In genomic region chr22:36901411-36902142, GRCh38 we compare ENCODE assay signal across 1 cellular context.
TF ChIP-seq lines count a peak whose summit lies in the region.

No MANE protein-coding gene starts in this region.

TF ChIP-seq in H1, 55 proteins besides CTCF, POLR2A, EP300 and RAD21 (continued from another document):
- TF ChIP-seq E2F6 (IDR thresholded peaks at IDR 0.05) (no peak), FOSL1 (IDR thresholded peaks at IDR 0.05; ENCODE audit: insufficient read depth, low read depth, low read length) (no peak), ATF2 (IDR thresholded peaks at IDR 0.05; ENCODE audit: low read length) (no peak), BRCA1 (IDR thresholded peaks at IDR 0.05; ENCODE audit: low read depth, low read length) (no peak), JUN (IDR thresholded peaks at IDR 0.05; ENCODE audit: low read depth, low read length) (no peak), KDM4A (IDR thresholded peaks at IDR 0.05; ENCODE audit: low read depth, low read length, severe bottlenecking) (no peak), SRF (IDR thresholded peaks at IDR 0.05; ENCODE audit: low read depth, low read length) (no peak), RFX5 (IDR thresholded peaks at IDR 0.05; ENCODE audit: borderline replicate concordance, low read depth, low read length) (no peak), EZH2 (IDR thresholded peaks at IDR 0.05; ENCODE audit: low read depth, low read length, severe bottlenecking) (no peak), MAFK (IDR thresholded peaks at IDR 0.05; ENCODE audit: low read depth, low read length) (no peak), CHD2 (IDR thresholded peaks at IDR 0.05; ENCODE audit: low read length) (no peak), SIRT6 (IDR thresholded peaks at IDR 0.05; ENCODE audit: low read length) (no peak), SIN3A (conservative IDR thresholded peaks at IDR 0.05 in 1 of 2, IDR thresholded peaks at IDR 0.05 in 1 of 2; ENCODE audit: low read depth in 1 of 2, low read length in 2 of 2) (no peak)
- TF ChIP-seq, protein P1, sequence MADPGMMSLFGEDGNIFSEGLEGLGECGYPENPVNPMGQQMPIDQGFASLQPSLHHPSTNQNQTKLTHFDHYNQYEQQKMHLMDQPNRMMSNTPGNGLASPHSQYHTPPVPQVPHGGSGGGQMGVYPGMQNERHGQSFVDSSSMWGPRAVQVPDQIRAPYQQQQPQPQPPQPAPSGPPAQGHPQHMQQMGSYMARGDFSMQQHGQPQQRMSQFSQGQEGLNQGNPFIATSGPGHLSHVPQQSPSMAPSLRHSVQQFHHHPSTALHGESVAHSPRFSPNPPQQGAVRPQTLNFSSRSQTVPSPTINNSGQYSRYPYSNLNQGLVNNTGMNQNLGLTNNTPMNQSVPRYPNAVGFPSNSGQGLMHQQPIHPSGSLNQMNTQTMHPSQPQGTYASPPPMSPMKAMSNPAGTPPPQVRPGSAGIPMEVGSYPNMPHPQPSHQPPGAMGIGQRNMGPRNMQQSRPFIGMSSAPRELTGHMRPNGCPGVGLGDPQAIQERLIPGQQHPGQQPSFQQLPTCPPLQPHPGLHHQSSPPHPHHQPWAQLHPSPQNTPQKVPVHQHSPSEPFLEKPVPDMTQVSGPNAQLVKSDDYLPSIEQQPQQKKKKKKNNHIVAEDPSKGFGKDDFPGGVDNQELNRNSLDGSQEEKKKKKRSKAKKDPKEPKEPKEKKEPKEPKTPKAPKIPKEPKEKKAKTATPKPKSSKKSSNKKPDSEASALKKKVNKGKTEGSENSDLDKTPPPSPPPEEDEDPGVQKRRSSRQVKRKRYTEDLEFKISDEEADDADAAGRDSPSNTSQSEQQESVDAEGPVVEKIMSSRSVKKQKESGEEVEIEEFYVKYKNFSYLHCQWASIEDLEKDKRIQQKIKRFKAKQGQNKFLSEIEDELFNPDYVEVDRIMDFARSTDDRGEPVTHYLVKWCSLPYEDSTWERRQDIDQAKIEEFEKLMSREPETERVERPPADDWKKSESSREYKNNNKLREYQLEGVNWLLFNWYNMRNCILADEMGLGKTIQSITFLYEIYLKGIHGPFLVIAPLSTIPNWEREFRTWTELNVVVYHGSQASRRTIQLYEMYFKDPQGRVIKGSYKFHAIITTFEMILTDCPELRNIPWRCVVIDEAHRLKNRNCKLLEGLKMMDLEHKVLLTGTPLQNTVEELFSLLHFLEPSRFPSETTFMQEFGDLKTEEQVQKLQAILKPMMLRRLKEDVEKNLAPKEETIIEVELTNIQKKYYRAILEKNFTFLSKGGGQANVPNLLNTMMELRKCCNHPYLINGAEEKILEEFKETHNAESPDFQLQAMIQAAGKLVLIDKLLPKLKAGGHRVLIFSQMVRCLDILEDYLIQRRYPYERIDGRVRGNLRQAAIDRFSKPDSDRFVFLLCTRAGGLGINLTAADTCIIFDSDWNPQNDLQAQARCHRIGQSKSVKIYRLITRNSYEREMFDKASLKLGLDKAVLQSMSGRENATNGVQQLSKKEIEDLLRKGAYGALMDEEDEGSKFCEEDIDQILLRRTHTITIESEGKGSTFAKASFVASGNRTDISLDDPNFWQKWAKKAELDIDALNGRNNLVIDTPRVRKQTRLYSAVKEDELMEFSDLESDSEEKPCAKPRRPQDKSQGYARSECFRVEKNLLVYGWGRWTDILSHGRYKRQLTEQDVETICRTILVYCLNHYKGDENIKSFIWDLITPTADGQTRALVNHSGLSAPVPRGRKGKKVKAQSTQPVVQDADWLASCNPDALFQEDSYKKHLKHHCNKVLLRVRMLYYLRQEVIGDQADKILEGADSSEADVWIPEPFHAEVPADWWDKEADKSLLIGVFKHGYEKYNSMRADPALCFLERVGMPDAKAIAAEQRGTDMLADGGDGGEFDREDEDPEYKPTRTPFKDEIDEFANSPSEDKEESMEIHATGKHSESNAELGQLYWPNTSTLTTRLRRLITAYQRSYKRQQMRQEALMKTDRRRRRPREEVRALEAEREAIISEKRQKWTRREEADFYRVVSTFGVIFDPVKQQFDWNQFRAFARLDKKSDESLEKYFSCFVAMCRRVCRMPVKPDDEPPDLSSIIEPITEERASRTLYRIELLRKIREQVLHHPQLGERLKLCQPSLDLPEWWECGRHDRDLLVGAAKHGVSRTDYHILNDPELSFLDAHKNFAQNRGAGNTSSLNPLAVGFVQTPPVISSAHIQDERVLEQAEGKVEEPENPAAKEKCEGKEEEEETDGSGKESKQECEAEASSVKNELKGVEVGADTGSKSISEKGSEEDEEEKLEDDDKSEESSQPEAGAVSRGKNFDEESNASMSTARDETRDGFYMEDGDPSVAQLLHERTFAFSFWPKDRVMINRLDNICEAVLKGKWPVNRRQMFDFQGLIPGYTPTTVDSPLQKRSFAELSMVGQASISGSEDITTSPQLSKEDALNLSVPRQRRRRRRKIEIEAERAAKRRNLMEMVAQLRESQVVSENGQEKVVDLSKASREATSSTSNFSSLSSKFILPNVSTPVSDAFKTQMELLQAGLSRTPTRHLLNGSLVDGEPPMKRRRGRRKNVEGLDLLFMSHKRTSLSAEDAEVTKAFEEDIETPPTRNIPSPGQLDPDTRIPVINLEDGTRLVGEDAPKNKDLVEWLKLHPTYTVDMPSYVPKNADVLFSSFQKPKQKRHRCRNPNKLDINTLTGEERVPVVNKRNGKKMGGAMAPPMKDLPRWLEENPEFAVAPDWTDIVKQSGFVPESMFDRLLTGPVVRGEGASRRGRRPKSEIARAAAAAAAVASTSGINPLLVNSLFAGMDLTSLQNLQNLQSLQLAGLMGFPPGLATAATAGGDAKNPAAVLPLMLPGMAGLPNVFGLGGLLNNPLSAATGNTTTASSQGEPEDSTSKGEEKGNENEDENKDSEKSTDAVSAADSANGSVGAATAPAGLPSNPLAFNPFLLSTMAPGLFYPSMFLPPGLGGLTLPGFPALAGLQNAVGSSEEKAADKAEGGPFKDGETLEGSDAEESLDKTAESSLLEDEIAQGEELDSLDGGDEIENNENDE (IDR thresholded peaks at IDR 0.05; ENCODE audit: insufficient replicate concordance, low read length) = no peak
- TF ChIP-seq, protein P2, sequence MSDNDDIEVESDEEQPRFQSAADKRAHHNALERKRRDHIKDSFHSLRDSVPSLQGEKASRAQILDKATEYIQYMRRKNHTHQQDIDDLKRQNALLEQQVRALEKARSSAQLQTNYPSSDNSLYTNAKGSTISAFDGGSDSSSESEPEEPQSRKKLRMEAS (IDR thresholded peaks at IDR 0.05) = no peak
